Comparison of ENCODE assay signal across 37 cellular contexts in the genomic region with DNA sequence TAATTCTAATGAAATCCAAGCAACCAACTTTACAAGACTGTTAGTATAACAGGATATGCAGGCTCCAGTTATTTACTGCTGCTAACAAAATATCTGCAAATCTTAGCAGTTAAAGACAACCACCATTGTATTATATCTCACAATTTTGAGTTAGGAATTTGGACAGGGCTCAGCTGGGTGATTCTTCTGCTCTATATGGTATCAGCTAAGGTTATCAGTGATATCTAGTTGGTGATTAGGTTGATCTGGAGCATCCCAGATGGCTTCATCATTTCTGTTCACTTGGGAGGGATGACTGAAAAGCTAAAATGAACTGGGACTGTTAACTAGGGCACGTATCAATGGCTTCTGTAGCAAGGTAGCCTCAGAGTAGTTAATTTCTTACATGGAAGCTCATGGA.
DNase-seq lines count a peak whose midpoint lies in the region; ATAC-seq, FAIRE-seq and TF ChIP-seq lines count a peak whose summit lies in the region.
"Had no signal": no experiment of that assay in that cellular context is flagged by ENCODE, and none has a peak within 500 bp of the region (broad histone marks: within the 10 kb centered on the region; RNA-seq: fewer than 3 reads in every experiment).

No MANE protein-coding gene starts in this region.

- no peak overlapping the region for H3K4me3 Mint-ChIP-seq in GM23338
- no peak overlapping the region for H3K4me3 Mint-ChIP-seq in endodermal cell
- H3K4me3 Mint-ChIP-seq in natural killer cell treated with Interleukin-12 subunit alpha and Interleukin-12 subunit beta and Interleukin-15 and Interleukin-18, amount 100 ng/mL, for 72 hours, result no peak overlapping the region
- H3K4me3 Mint-ChIP-seq in activated CD4-positive, alpha-beta memory T cell treated with anti-CD3 and anti-CD28 coated beads, Interleukin-2, amount 10 ng/mL, durations not matched to agents 7 days and 5 days, result no peak overlapping the region
- H3K4me3 Mint-ChIP-seq: B cell; CD14-positive monocyte; CD4-positive, alpha-beta memory T cell; CD4-positive, alpha-beta T cell; CD4-positive, CD25-positive, alpha-beta regulatory T cell; CD8-positive, alpha-beta memory T cell; CD8-positive, alpha-beta T cell had no signal

- TF ChIP-seq EP300 in HepG2 (IDR thresholded peaks at IDR 0.05; ENCODE audit: low read depth in 2 of 2, low read length in 2 of 2) (no peak), HepG2 (CRISPR knock-in tag; IDR thresholded peaks at IDR 0.05; ENCODE audit: borderline replicate concordance) (no peak)

- TF ChIP-seq POLR2A in HepG2 (IDR thresholded peaks at IDR 0.05; ENCODE audit: insufficient read depth in 1 of 2, low read depth in 2 of 2, low read length in 2 of 2) (no peak), right lobe of liver (IDR thresholded peaks at IDR 0.05) (no peak)

- no TSS peak for BruUV-seq in HepG2 (replicated peaks; lab: Mats Ljungman, UMichigan)

- H3K4me2 ChIP-seq in HepG2 (ENCODE audit: low read depth, low read length) (no peak overlapping the region), GM23338 (no peak overlapping the region)
- H3K4me2 ChIP-seq: A549; BLaER1; BLaER1 treated with 17β-estradiol and CSF1 and Interleukin-3, amounts not matched to agents 10 nM and 100 nM had no signal

- H3K27ac ChIP-seq in HepG2 (ENCODE audit: extremely low read length, insufficient read depth, low read length), result no peak overlapping the region
- no peak overlapping the region for H3K27ac ChIP-seq in right lobe of liver
- H3K27ac ChIP-seq in GM23338 (ENCODE audit: low read depth), result no peak overlapping the region
- H3K27ac ChIP-seq in HEK293 (ENCODE audit: extremely low read depth, low read depth, low read length), result no peak overlapping the region
- H3K27ac ChIP-seq in endodermal cell (ENCODE audit: low read depth, low read length), result no peak overlapping the region
- H3K27ac ChIP-seq: 22Rv1; A549; BLaER1; BLaER1 treated with 17β-estradiol and CSF1 and Interleukin-3, amounts not matched to agents 10 nM and 100 nM; C4-2B had no signal

- CTCF ChIA-PET in HepG2 (lab: Yijun Ruan, JAX; ENCODE audit: low intra/inter-chr PET ratio, low total read pairs) (no interaction called here), HEK293 (lab: Yijun Ruan, JAX) (interaction anchor here (1.5 kb wide), 2 partner anchors 23 to 63 kb away, joined by 5 to 6 read pairs; no protein-coding TSS in a partner anchor)
- CTCF ChIA-PET in activated CD4-positive, alpha-beta memory T cell treated with anti-CD3 and anti-CD28 coated beads, Interleukin-2, amount 10 ng/mL, durations not matched to agents 7 days and 5 days (lab: Charles Lee), result no interaction called here

- ATAC-seq in HepG2 (no peak), right lobe of liver (no peak), GM23338 (no peak)
- ATAC-seq in natural killer cell treated with Interleukin-12 subunit alpha and Interleukin-12 subunit beta and Interleukin-15 and Interleukin-18, amount 100 ng/mL, for 72 hours, result no peak
- ATAC-seq: A549; CD8-positive, alpha-beta T cell had no signal

- H3K9ac ChIP-seq in HepG2 (ENCODE audit: insufficient read depth, low read depth, low read length) (no peak overlapping the region), endodermal cell (ENCODE audit: extremely low read depth, low read length, poor library complexity, severe bottlenecking) (no peak overlapping the region)
- H3K9ac ChIP-seq: BLaER1; BLaER1 treated with 17β-estradiol and CSF1 and Interleukin-3, amounts not matched to agents 10 nM and 100 nM had no signal

- no peak overlapping the region for H3K4me3 ChIP-seq in HepG2 (replicated peaks in 1 of 3; ENCODE audit: insufficient read depth in 1 of 3, low read depth in 2 of 3, low read length in 3 of 3)
- H3K4me3 ChIP-seq in right lobe of liver, result no peak overlapping the region
- H3K4me3 ChIP-seq in GM23338, result no peak overlapping the region
- no peak overlapping the region for H3K4me3 ChIP-seq in HEK293 (ENCODE audit: low read depth, low read length)
- H3K4me3 ChIP-seq in endodermal cell (ENCODE audit: low read length), result peak overlapping the region; percentile 7
- H3K4me3 ChIP-seq: A549; BLaER1; BLaER1 treated with 17β-estradiol and CSF1 and Interleukin-3, amounts not matched to agents 10 nM and 100 nM had no signal

- no peaks in the 10 kb centered on the region for H3F3A ChIP-seq in GM23338 (replicated peaks; ENCODE audit: low read depth)

- H3K27ac Mint-ChIP-seq in GM23338 (no peak overlapping the region), endodermal cell (no peak overlapping the region)
- H3K27ac Mint-ChIP-seq in natural killer cell treated with Interleukin-12 subunit alpha and Interleukin-12 subunit beta and Interleukin-15 and Interleukin-18, amount 100 ng/mL, for 72 hours, result no peak overlapping the region
- H3K27ac Mint-ChIP-seq in activated CD4-positive, alpha-beta memory T cell treated with anti-CD3 and anti-CD28 coated beads, Interleukin-2, amount 10 ng/mL, durations not matched to agents 7 days and 5 days, result no peak overlapping the region
- H3K27ac Mint-ChIP-seq: B cell; CD14-positive monocyte; CD4-positive, alpha-beta memory T cell; CD4-positive, alpha-beta T cell; CD4-positive, CD25-positive, alpha-beta regulatory T cell; CD8-positive, alpha-beta memory T cell; CD8-positive, alpha-beta T cell had no signal

- no peaks in the 10 kb centered on the region for H4K20me1 ChIP-seq in HepG2 (ENCODE audit: insufficient read depth, low read length)
- no peaks in the 10 kb centered on the region for H4K20me1 ChIP-seq in GM23338 (replicated peaks; ENCODE audit: insufficient read depth)
- H4K20me1 ChIP-seq: BLaER1 had no signal

- no peaks in the 10 kb centered on the region for H3K9me2 ChIP-seq in GM23338 (ENCODE audit: insufficient read depth)

- DNase-seq in HepG2 (ENCODE audit: low spot score) (no peak), right lobe of liver (no peak), GM23338 (ENCODE audit: low spot score) (no peak), endodermal cell (no peak), MV-4-11 (lab: John Stamatoyannopoulos, UW) (no peak)
- DNase-seq in natural killer cell treated with Interleukin-12 subunit alpha and Interleukin-12 subunit beta and Interleukin-15 and Interleukin-18, amount 100 ng/mL, for 72 hours (ENCODE audit: low spot score), result no peak
- DNase-seq in activated CD4-positive, alpha-beta memory T cell treated with anti-CD3 and anti-CD28 coated beads, Interleukin-2, amount 10 ng/mL, durations not matched to agents 7 days and 5 days, result no peak
- DNase-seq: 8988T; ACHN; AML-193; BE2C; C1 segment of cervical spinal cord; Caco-2; Calu3; CD4-positive, alpha-beta memory T cell; CD4-positive, alpha-beta T cell; CD4-positive, CD25-positive, alpha-beta regulatory T cell; CD8-positive, alpha-beta memory T cell; CD8-positive, alpha-beta T cell; COR-L47; DMS 273 treated with DMSO at 0.1 percent for 48 hours; DMS153; DMS53; DMS79; DMS79 treated with DMSO at 0.1 percent for 48 hours; DND-41; EL had no signal

- peaks cover 21% of the 10 kb centered on the region for H3K9me3 ChIP-seq in HepG2 (ENCODE audit: low read length)
- no peaks in the 10 kb centered on the region for H3K9me3 ChIP-seq in right lobe of liver
- no peaks in the 10 kb centered on the region for H3K9me3 ChIP-seq in HEK293 (ENCODE audit: control insufficient read depth, insufficient read depth, low read depth, low read length)
- peaks cover 16% of the 10 kb centered on the region for H3K9me3 ChIP-seq in endodermal cell (ENCODE audit: control insufficient read depth, low read length)
- H3K9me3 ChIP-seq: BE2C had no signal

- H3K36me3 Mint-ChIP-seq in GM23338 (ENCODE audit: low read depth) (peaks cover 5% of the 10 kb centered on the region; the same call in 2 of the 3 replicates), endodermal cell (ENCODE audit: low read depth) (no peaks in the 10 kb centered on the region)
- H3K36me3 Mint-ChIP-seq in natural killer cell treated with Interleukin-12 subunit alpha and Interleukin-12 subunit beta and Interleukin-15 and Interleukin-18, amount 100 ng/mL, for 72 hours, result no peaks in the 10 kb centered on the region
- no peaks in the 10 kb centered on the region for H3K36me3 Mint-ChIP-seq in activated CD4-positive, alpha-beta memory T cell treated with anti-CD3 and anti-CD28 coated beads, Interleukin-2, amount 10 ng/mL, durations not matched to agents 7 days and 5 days (ENCODE audit: low read depth)
- H3K36me3 Mint-ChIP-seq: CD14-positive monocyte; CD4-positive, alpha-beta memory T cell; CD4-positive, CD25-positive, alpha-beta regulatory T cell; CD8-positive, alpha-beta memory T cell; CD8-positive, alpha-beta T cell had no signal

- WGBS in HepG2 (ENCODE audit: low lambda C conversion rate), result 73% methylated on average over 1 of the region's 1 CpG
- WGBS in right lobe of liver (ENCODE audit: insufficient coverage, low coverage, low lambda C conversion rate, missing lambda C conversion rate), result 67% methylated on average over 1 of the region's 1 CpG
- 91 to 100% methylated on average over 1 of the region's 1 CpG for WGBS in endodermal cell (ENCODE audit: insufficient coverage in 1 of 2, insufficient read length in 1 of 2), 2 experiments

- POLR2A ChIA-PET in HepG2 (lab: Yijun Ruan, JAX) (no interaction called here), HEK293 (lab: Yijun Ruan, JAX) (no interaction called here)
- POLR2A ChIA-PET in activated CD4-positive, alpha-beta memory T cell treated with anti-CD3 and anti-CD28 coated beads, Interleukin-2, amount 10 ng/mL, durations not matched to agents 7 days and 5 days (lab: Charles Lee), result no interaction called here

- peaks cover 12% of the 10 kb centered on the region for H3K4me1 Mint-ChIP-seq in GM23338
- peaks cover 7% of the 10 kb centered on the region for H3K4me1 Mint-ChIP-seq in endodermal cell
- H3K4me1 Mint-ChIP-seq in natural killer cell treated with Interleukin-12 subunit alpha and Interleukin-12 subunit beta and Interleukin-15 and Interleukin-18, amount 100 ng/mL, for 72 hours (ENCODE audit: low read depth in 2 of 2), result no peaks in the 10 kb centered on the region
- H3K4me1 Mint-ChIP-seq in activated CD4-positive, alpha-beta memory T cell treated with anti-CD3 and anti-CD28 coated beads, Interleukin-2, amount 10 ng/mL, durations not matched to agents 7 days and 5 days, result no peaks in the 10 kb centered on the region
- H3K4me1 Mint-ChIP-seq: B cell; CD14-positive monocyte; CD4-positive, alpha-beta memory T cell; CD4-positive, CD25-positive, alpha-beta regulatory T cell; CD8-positive, alpha-beta memory T cell had no signal

- H3K79me2 ChIP-seq in HepG2 (ENCODE audit: insufficient read depth, low read length) (no peaks in the 10 kb centered on the region), GM23338 (replicated peaks; ENCODE audit: insufficient read depth) (no peaks in the 10 kb centered on the region)

- H3K36me3 ChIP-seq in HepG2 (replicated peaks in 1 of 2; ENCODE audit: control insufficient read depth in 1 of 2, insufficient read depth in 2 of 2, low read length in 2 of 2) (no peaks in the 10 kb centered on the region), right lobe of liver (no peaks in the 10 kb centered on the region), GM23338 (ENCODE audit: insufficient read depth) (no peaks in the 10 kb centered on the region; the same call in 1 of the 2 replicates), HEK293 (ENCODE audit: control insufficient read depth in 2 of 2, insufficient read depth in 1 of 2, low read length in 2 of 2) (no peaks in the 10 kb centered on the region), endodermal cell (ENCODE audit: control insufficient read depth, insufficient read depth, low read length) (no peaks in the 10 kb centered on the region)
- H3K36me3 ChIP-seq: BE2C, BLaER1 had no signal

- no peak for TF ChIP-seq RAD21 in HepG2 (CRISPR knock-in tag; IDR thresholded peaks at IDR 0.05)

- intact Hi-C loops in HepG2 (cut with micrococcal nuclease; ENCODE audit: unreplicated experiment) (no loop called here), right lobe of liver (cut with DNase I) (no loop called here)

- H3K4me1 ChIP-seq in HepG2 (ENCODE audit: insufficient read depth, low read length) (no peaks in the 10 kb centered on the region), right lobe of liver (no peaks in the 10 kb centered on the region), GM23338 (ENCODE audit: insufficient read depth) (peaks cover 7% of the 10 kb centered on the region), HEK293 (ENCODE audit: control insufficient read depth, insufficient read depth, low read length) (no peaks in the 10 kb centered on the region), endodermal cell (ENCODE audit: control insufficient read depth, insufficient read depth, low read length) (no peaks in the 10 kb centered on the region)
- H3K4me1 ChIP-seq: A549; BE2C; BLaER1; BLaER1 treated with 17β-estradiol and CSF1 and Interleukin-3, amounts not matched to agents 10 nM and 100 nM; Caco-2 had no signal

- peaks cover 10% of the 10 kb centered on the region for H3K9me3 Mint-ChIP-seq in GM23338
- H3K9me3 Mint-ChIP-seq in endodermal cell, result peaks cover 13% of the 10 kb centered on the region
- peaks cover 12% of the 10 kb centered on the region for H3K9me3 Mint-ChIP-seq in natural killer cell treated with Interleukin-12 subunit alpha and Interleukin-12 subunit beta and Interleukin-15 and Interleukin-18, amount 100 ng/mL, for 72 hours
- peaks cover 20% of the 10 kb centered on the region for H3K9me3 Mint-ChIP-seq in activated CD4-positive, alpha-beta memory T cell treated with anti-CD3 and anti-CD28 coated beads, Interleukin-2, amount 10 ng/mL, durations not matched to agents 7 days and 5 days

- FAIRE-seq in HepG2 (lab: Jason Lieb, UNC), result no peak
- FAIRE-seq: A204.1, A549, D721Med had no signal

- H3K27me3 Mint-ChIP-seq in GM23338 (ENCODE audit: insufficient read depth, low read depth, poor library complexity), result no peaks in the 10 kb centered on the region
- no peaks in the 10 kb centered on the region for H3K27me3 Mint-ChIP-seq in endodermal cell (ENCODE audit: insufficient read depth)
- no peaks in the 10 kb centered on the region for H3K27me3 Mint-ChIP-seq in natural killer cell treated with Interleukin-12 subunit alpha and Interleukin-12 subunit beta and Interleukin-15 and Interleukin-18, amount 100 ng/mL, for 72 hours
- H3K27me3 Mint-ChIP-seq in activated CD4-positive, alpha-beta memory T cell treated with anti-CD3 and anti-CD28 coated beads, Interleukin-2, amount 10 ng/mL, durations not matched to agents 7 days and 5 days, result no peaks in the 10 kb centered on the region
- H3K27me3 Mint-ChIP-seq: B cell; CD4-positive, alpha-beta memory T cell; CD4-positive, alpha-beta T cell; CD4-positive, CD25-positive, alpha-beta regulatory T cell had no signal

- in situ Hi-C loops in HepG2 (cut with HindIII; ENCODE audit: extremely low pct_ligation_motif_present, low pct_unique_long_range_greater_than_20kb), result no loop called here

- TF ChIP-seq CTCF in HepG2 (CRISPR knock-in tag; IDR thresholded peaks at IDR 0.05), result no peak
- no peak for TF ChIP-seq CTCF in right lobe of liver (IDR thresholded peaks at IDR 0.05)
- TF ChIP-seq CTCF in GM23338 (conservative IDR thresholded peaks at IDR 0.05; ENCODE audit: low read depth in 2 of 2), result no peak
- no peak for TF ChIP-seq CTCF in HEK293 (tag by site-specific recombination; IDR thresholded peaks at IDR 0.05)
- no peak for TF ChIP-seq CTCF in endodermal cell (conservative IDR thresholded peaks at IDR 0.05)

- H2AFZ ChIP-seq in HepG2 (ENCODE audit: low read length), result no peak overlapping the region
- no peak overlapping the region for H2AFZ ChIP-seq in GM23338

- H3K27me3 ChIP-seq in HepG2 (ENCODE audit: control insufficient read depth in 1 of 2, insufficient read depth in 2 of 2, low read length in 2 of 2), result no peaks in the 10 kb centered on the region
- H3K27me3 ChIP-seq in right lobe of liver, result no peaks in the 10 kb centered on the region
- no peaks in the 10 kb centered on the region for H3K27me3 ChIP-seq in GM23338 (ENCODE audit: insufficient read depth)
- no peaks in the 10 kb centered on the region for H3K27me3 ChIP-seq in endodermal cell (ENCODE audit: control insufficient read depth, insufficient read depth, low read length, poor library complexity, severe bottlenecking)
- H3K27me3 ChIP-seq: BE2C; BLaER1; BLaER1 treated with 17β-estradiol and CSF1 and Interleukin-3, amounts not matched to agents 10 nM and 100 nM had no signal
